Comparison of ENCODE assay signal across 8 cellular contexts in the genomic region with DNA sequence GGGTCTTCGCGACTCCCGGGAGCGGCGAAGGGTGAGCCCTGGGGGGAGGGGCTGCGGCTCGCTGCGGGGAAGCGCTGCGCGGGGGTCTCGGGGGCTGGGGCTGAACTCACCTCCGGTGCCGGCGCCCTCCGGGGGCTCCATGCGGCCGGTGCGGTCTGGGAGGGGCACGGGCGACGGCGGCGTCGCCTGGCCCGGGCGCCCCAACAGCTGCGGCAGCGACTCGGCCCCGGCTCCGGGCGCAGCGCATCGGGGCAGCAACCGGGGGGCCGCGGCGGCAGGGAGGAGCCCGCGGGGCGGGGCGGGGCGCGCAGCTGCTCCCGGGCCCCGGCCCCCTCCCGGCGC. TPM values are rescaled to one million over a fixed set of nuclear protein-coding genes. Genes with fewer than 3 reads are reported as not detected.
DNase-seq lines count a peak whose midpoint lies in the region; ATAC-seq and TF ChIP-seq lines count a peak whose summit lies in the region.

A gene with protein sequence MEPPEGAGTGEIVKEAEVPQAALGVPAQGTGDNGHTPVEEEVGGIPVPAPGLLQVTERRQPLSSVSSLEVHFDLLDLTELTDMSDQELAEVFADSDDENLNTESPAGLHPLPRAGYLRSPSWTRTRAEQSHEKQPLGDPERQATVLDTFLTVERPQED (minus strand): TSS at position 256 of the 342 bp plus-strand sequence. CDS start 115 bp downstream, at position 141.

- TF ChIP-seq POLR2A in gastroesophageal sphincter (IDR thresholded peaks at IDR 0.05) = no peak
- no peak for TF ChIP-seq POLR2A in sigmoid colon (IDR thresholded peaks at IDR 0.05)

- H3K4me3 ChIP-seq in GM23338 (peak within 1 kb of the TSS; percentile 89), WI38 (ENCODE audit: low read depth, low read length) (peak within 1 kb of the TSS; percentile 66), gastroesophageal sphincter (peak within 1 kb of the TSS; percentile 53 to 77), sigmoid colon (peak within 1 kb of the TSS; percentile 50 to 79 (median 69))

- H3K27ac ChIP-seq in GM23338 (ENCODE audit: low read depth) = peak within 1 kb of the TSS; percentile 93
- H3K27ac ChIP-seq in gastroesophageal sphincter = peak within 1 kb of the TSS in 3 of 4 donors; percentile 31 to 73 (median 42)
- peak within 1 kb of the TSS in 3 of 4 donors; percentile 2 to 55 (median 28) for H3K27ac ChIP-seq in sigmoid colon

- H3K4me1 ChIP-seq in GM23338 (ENCODE audit: insufficient read depth) = peaks cover 31% of the 10 kb centered on the region
- H3K4me1 ChIP-seq in gastroesophageal sphincter = peaks cover 0 to 52% (median 13%) of the 10 kb centered on the region in 3 donors
- H3K4me1 ChIP-seq in sigmoid colon = peaks cover 0 to 32% (median 28%) of the 10 kb centered on the region in 4 donors

- H3K9me3 Mint-ChIP-seq in GM23338 = peaks cover 3% of the 10 kb centered on the region; the same call in 1 of the 3 replicates

- H2AFZ ChIP-seq in GM23338 = peak within 1 kb of the TSS; percentile 94

- H3K27me3 ChIP-seq in GM23338 (ENCODE audit: insufficient read depth) (no peaks in the 10 kb centered on the region), gastroesophageal sphincter (no peaks in the 10 kb centered on the region), sigmoid colon (peaks cover 0 to 6% (median 4%) of the 10 kb centered on the region in 3 donors)

- no peak for TF ChIP-seq CTCF in GM23338 (conservative IDR thresholded peaks at IDR 0.05; ENCODE audit: low read depth in 2 of 2)
- TF ChIP-seq CTCF in WI38 (IDR thresholded peaks at IDR 0.05; ENCODE audit: low read depth, low read length) = no peak
- TF ChIP-seq CTCF in gastroesophageal sphincter (IDR thresholded peaks at IDR 0.05) = no peak
- TF ChIP-seq CTCF in sigmoid colon (IDR thresholded peaks at IDR 0.05) = no peak

- TF ChIP-seq EP300 in gastroesophageal sphincter (IDR thresholded peaks at IDR 0.05) (no peak), sigmoid colon (IDR thresholded peaks at IDR 0.05) (no peak)

- peaks cover 41% of the 10 kb centered on the region for H3F3A ChIP-seq in GM23338 (replicated peaks; ENCODE audit: low read depth)

- peak within 1 kb of the TSS; percentile 85 for H3K4me3 Mint-ChIP-seq in GM23338

- no peaks in the 10 kb centered on the region for H3K9me3 ChIP-seq in gastroesophageal sphincter
- no peaks in the 10 kb centered on the region for H3K9me3 ChIP-seq in sigmoid colon

- WGBS in gastroesophageal sphincter (ENCODE audit: low coverage in 1 of 2), 2 donors = no CpG with 5 or more reads among the region's 49 CpGs
- 1% methylated on average over 49 of the region's 49 CpGs for WGBS in sigmoid colon, 2 donors

- peaks cover 12% of the 10 kb centered on the region for H4K20me1 ChIP-seq in GM23338 (replicated peaks; ENCODE audit: insufficient read depth)

- peak; percentile 1; the same call in 2 of the 3 replicates for ATAC-seq in GM23338
- no peak for ATAC-seq in gastroesophageal sphincter

- peaks cover 25% of the 10 kb centered on the region for H3K79me2 ChIP-seq in GM23338 (replicated peaks; ENCODE audit: insufficient read depth)

- H3K4me1 Mint-ChIP-seq in GM23338 = peaks cover 26% of the 10 kb centered on the region

- DNase-seq in GM23338 (ENCODE audit: low spot score) = no peak
- DNase-seq in sigmoid colon = no peak
- DNase-seq in iPS-NIHi7 (ENCODE audit: extremely low spot score) = no peak
- DNase-seq in NCI-H2029 treated with DMSO at 0.1 percent for 48 hours (lab: John Stamatoyannopoulos, UW) = no peak
- DNase-seq in NCI-H2227 (lab: John Stamatoyannopoulos, UW; ENCODE audit: unreplicated experiment) = no peak
- DNase-seq in activated CD4-positive, CD25-positive, alpha-beta regulatory T cell (lab: John Stamatoyannopoulos, UW) = no peak

- H3K36me3 Mint-ChIP-seq in GM23338 (ENCODE audit: low read depth) = peaks cover 15% of the 10 kb centered on the region

- intact Hi-C loops in sigmoid colon (cut with DNase I) = loop anchor here (5.0 kb wide), 1 partner anchor 47 kb away; no protein-coding TSS in a partner anchor

- H3K36me3 ChIP-seq in GM23338 (ENCODE audit: insufficient read depth) (no peaks in the 10 kb centered on the region), gastroesophageal sphincter (no peaks in the 10 kb centered on the region), sigmoid colon (no peaks in the 10 kb centered on the region)

- H3K9me2 ChIP-seq in GM23338 (ENCODE audit: insufficient read depth) = no peaks in the 10 kb centered on the region

- peak within 1 kb of the TSS; percentile 89 for H3K4me2 ChIP-seq in GM23338

- peaks cover 20% of the 10 kb centered on the region for H3K27me3 Mint-ChIP-seq in GM23338 (ENCODE audit: insufficient read depth, low read depth, poor library complexity)

- peak within 1 kb of the TSS; percentile 97 for H3K27ac Mint-ChIP-seq in GM23338

TF ChIP-seq in GM23338, 12 proteins besides CTCF, POLR2A, EP300 and RAD21:
- TF ChIP-seq, protein P1, sequence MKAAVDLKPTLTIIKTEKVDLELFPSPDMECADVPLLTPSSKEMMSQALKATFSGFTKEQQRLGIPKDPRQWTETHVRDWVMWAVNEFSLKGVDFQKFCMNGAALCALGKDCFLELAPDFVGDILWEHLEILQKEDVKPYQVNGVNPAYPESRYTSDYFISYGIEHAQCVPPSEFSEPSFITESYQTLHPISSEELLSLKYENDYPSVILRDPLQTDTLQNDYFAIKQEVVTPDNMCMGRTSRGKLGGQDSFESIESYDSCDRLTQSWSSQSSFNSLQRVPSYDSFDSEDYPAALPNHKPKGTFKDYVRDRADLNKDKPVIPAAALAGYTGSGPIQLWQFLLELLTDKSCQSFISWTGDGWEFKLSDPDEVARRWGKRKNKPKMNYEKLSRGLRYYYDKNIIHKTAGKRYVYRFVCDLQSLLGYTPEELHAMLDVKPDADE (IDR thresholded peaks at IDR 0.05) = no peak
- TF ChIP-seq POLR2AphosphoS5 (IDR thresholded peaks at IDR 0.05; ENCODE audit: low read depth) (no peak), EZH2phosphoT487 (IDR thresholded peaks at IDR 0.05; ENCODE audit: unreplicated experiment) (no peak), ZNF331 (CRISPR knock-in tag; IDR thresholded peaks at IDR 0.05; ENCODE audit: low read depth) (no peak), NANOG (IDR thresholded peaks at IDR 0.05; ENCODE audit: borderline replicate concordance) (no peak), EZH2 (IDR thresholded peaks at IDR 0.05; ENCODE audit: low read depth, unreplicated experiment) (no peak), ZNF114 (CRISPR knock-in tag; IDR thresholded peaks at IDR 0.05) (no peak), JUNB (IDR thresholded peaks at IDR 0.05; ENCODE audit: unreplicated experiment) (no peak)
- TF ChIP-seq, protein P2, sequence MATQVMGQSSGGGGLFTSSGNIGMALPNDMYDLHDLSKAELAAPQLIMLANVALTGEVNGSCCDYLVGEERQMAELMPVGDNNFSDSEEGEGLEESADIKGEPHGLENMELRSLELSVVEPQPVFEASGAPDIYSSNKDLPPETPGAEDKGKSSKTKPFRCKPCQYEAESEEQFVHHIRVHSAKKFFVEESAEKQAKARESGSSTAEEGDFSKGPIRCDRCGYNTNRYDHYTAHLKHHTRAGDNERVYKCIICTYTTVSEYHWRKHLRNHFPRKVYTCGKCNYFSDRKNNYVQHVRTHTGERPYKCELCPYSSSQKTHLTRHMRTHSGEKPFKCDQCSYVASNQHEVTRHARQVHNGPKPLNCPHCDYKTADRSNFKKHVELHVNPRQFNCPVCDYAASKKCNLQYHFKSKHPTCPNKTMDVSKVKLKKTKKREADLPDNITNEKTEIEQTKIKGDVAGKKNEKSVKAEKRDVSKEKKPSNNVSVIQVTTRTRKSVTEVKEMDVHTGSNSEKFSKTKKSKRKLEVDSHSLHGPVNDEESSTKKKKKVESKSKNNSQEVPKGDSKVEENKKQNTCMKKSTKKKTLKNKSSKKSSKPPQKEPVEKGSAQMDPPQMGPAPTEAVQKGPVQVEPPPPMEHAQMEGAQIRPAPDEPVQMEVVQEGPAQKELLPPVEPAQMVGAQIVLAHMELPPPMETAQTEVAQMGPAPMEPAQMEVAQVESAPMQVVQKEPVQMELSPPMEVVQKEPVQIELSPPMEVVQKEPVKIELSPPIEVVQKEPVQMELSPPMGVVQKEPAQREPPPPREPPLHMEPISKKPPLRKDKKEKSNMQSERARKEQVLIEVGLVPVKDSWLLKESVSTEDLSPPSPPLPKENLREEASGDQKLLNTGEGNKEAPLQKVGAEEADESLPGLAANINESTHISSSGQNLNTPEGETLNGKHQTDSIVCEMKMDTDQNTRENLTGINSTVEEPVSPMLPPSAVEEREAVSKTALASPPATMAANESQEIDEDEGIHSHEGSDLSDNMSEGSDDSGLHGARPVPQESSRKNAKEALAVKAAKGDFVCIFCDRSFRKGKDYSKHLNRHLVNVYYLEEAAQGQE (IDR thresholded peaks at IDR 0.05; ENCODE audit: unreplicated experiment) = no peak

RNA-seq across cellular contexts. Expression of the gene that starts here (rescaled TPM):
- total RNA-seq in GM23338 (2014; rRNA removed; shearing (Covaris generic)) = 69.2 and 90.8 TPM in 2 replicates
- polyA plus RNA-seq in GM23338 (2016; fragmentation: Nextera tagmentation; extraction: Ambion mirVana) (62.5 and 63.3 TPM in 2 replicates), sigmoid colon (1 to 10 TPM; 3.6 to 5.0 (median 3.9) TPM)
- total RNA-seq in gastroesophageal sphincter (1 to 10 TPM; 1.1 to 4.1 (median 3.5) TPM), sigmoid colon (1 to 10 TPM in 3 of 4 donors, not detected in 1; 1.4 to 3.0 (median 2.0) TPM)

Comparison
In these comparisons a context has a peak if more than half of its experiments do, and no peak if none do; other contexts are left out.
1. RNA of the gene that starts here (total RNA-seq): 69.2 to 90.8 TPM in GM23338; 1.1 to 4.1 TPM in gastroesophageal sphincter and 1.4 to 3.0 TPM in sigmoid colon; every median in the first group is over 10 times any median in the second.
2. RNA of the gene that starts here (polyA plus RNA-seq): 62.5 to 63.3 TPM in GM23338; 3.6 to 5.0 TPM in sigmoid colon; every median in the first group is over 10 times any median in the second.
3. H3K27ac ChIP-seq: peak in every context shown above with its lines; median percentile 93 in GM23338; 42 in gastroesophageal sphincter; 28 in sigmoid colon.
4. Peak in every context shown above with its lines, with median percentiles within 50 percentile points of each other: H3K4me3 ChIP-seq.